ENCODE assay signal across 8 cellular contexts in genomic region chr12:54416908-54417603, GRCh38. TPM values are rescaled to one million over a fixed set of nuclear protein-coding genes. Genes with fewer than 3 reads are reported as not detected.
A peak's percentile ranks its signal among the peaks of the same experiment; 100 is the strongest.
DNase-seq lines count a peak whose midpoint lies in the region; ATAC-seq and TF ChIP-seq lines count a peak whose summit lies in the region.

No MANE protein-coding gene starts in this region.

- H3K27ac ChIP-seq in duodenal mucosa (ENCODE audit: low read depth, low read length) (peak overlapping the region; percentile 18), osteoblast (ENCODE audit: low read depth, low read length) (peak overlapping the region; percentile 90)

- peak overlapping the region in 1 of 2 donors; percentile 57 for H3K9ac ChIP-seq in duodenal mucosa (ENCODE audit: low read depth in 1 of 2, low read length in 2 of 2)

- H2AFZ ChIP-seq in osteoblast (ENCODE audit: low read length) = no peak overlapping the region

- no peak for ATAC-seq in GM18505 (IDR thresholded peaks at IDR 0.05; ENCODE audit: unreplicated experiment)
- ATAC-seq in GM21447 (IDR thresholded peaks at IDR 0.05; ENCODE audit: unreplicated experiment) = no peak
- no peak for ATAC-seq in HG02571 (IDR thresholded peaks at IDR 0.05; ENCODE audit: unreplicated experiment)

- H3K79me2 ChIP-seq in osteoblast (ENCODE audit: insufficient read depth, low read length) = peaks cover 79% of the 10 kb centered on the region

- H3K36me3 ChIP-seq in duodenal mucosa (ENCODE audit: control insufficient read depth in 1 of 2, insufficient read depth in 2 of 2, low read length in 2 of 2) (no peaks in the 10 kb centered on the region), osteoblast (ENCODE audit: insufficient read depth, low read length) (peaks cover 6% of the 10 kb centered on the region)

- DNase-seq in CD14-positive monocyte (ENCODE audit: low spot score) (no peak), OCI-M1 (lab: John Stamatoyannopoulos, UW) (peak; percentile 53), osteoblast (ENCODE audit: insufficient read length, low spot score, missing footprints) (no peak), foreskin melanocyte (no peak)

- H3K4me1 ChIP-seq in duodenal mucosa (ENCODE audit: control insufficient read depth in 1 of 2, insufficient read depth in 2 of 2, low read length in 2 of 2) (peaks cover 26 to 33% of the 10 kb centered on the region in 2 donors), osteoblast (ENCODE audit: insufficient read depth, low read length) (peaks cover 76% of the 10 kb centered on the region)

- no peak for TF ChIP-seq CTCF in CD14-positive monocyte (IDR thresholded peaks at IDR 0.05)
- TF ChIP-seq CTCF in osteoblast (IDR thresholded peaks at IDR 0.05; ENCODE audit: extremely low read depth, low read depth, low read length) = no peak

- TF ChIP-seq POLR2A in GM18505 (IDR thresholded peaks at IDR 0.05; ENCODE audit: borderline replicate concordance, extremely low read depth, insufficient read depth, insufficient read length) = no peak

- peaks cover 43% of the 10 kb centered on the region for H4K20me1 ChIP-seq in osteoblast (ENCODE audit: insufficient read depth, low read length)

- H3K4me3 ChIP-seq in duodenal mucosa (ENCODE audit: low read depth in 1 of 2, low read length in 2 of 2) (peak overlapping the region; percentile 59 to 70), osteoblast (ENCODE audit: insufficient read depth, low read length) (peak overlapping the region; percentile 80)

- peaks cover 0 to 3% (median 0%) of the 10 kb centered on the region in 7 donors for H3K9me3 Mint-ChIP-seq in CD14-positive monocyte

- peaks cover 0 to 4% (median 4%) of the 10 kb centered on the region in 3 donors for H3K27me3 Mint-ChIP-seq in CD14-positive monocyte (ENCODE audit: low read depth in 3 of 3)

- H3K4me1 Mint-ChIP-seq in CD14-positive monocyte = peaks cover 76% of the 10 kb centered on the region

- intact Hi-C loops in CD14-positive monocyte (cut with micrococcal nuclease) = no loop called here

- peak overlapping the region; percentile 85 for H3K4me2 ChIP-seq in osteoblast (ENCODE audit: insufficient read depth, low read length)

- H3K36me3 Mint-ChIP-seq in CD14-positive monocyte = peaks cover 14 to 18% of the 10 kb centered on the region in 2 donors

- H3K4me3 Mint-ChIP-seq in CD14-positive monocyte = peak overlapping the region; percentile 100

- H3K27me3 ChIP-seq in duodenal mucosa (ENCODE audit: control insufficient read depth in 1 of 2, insufficient read depth in 2 of 2, low read length in 2 of 2) = peaks cover 14 to 27% of the 10 kb centered on the region in 2 donors
- H3K27me3 ChIP-seq in osteoblast (ENCODE audit: insufficient read depth, low read length) = no peaks in the 10 kb centered on the region

- H3K27ac Mint-ChIP-seq in CD14-positive monocyte = peak overlapping the region; percentile 88 to 99 (median 99)

- H3K9me3 ChIP-seq in duodenal mucosa (ENCODE audit: control insufficient read depth in 1 of 2, low read length in 2 of 2) (no peaks in the 10 kb centered on the region), osteoblast (ENCODE audit: low read depth, low read length) (no peaks in the 10 kb centered on the region)

RNA-seq across cellular contexts. Expression of gene ITGA5, which starts 2.0 kb away (rescaled TPM):
- 10 to 100 TPM; 85.5 to 99.4 TPM for polyA plus RNA-seq in CD14-positive monocyte
- 336 and 401 TPM in 2 replicates for total RNA-seq in osteoblast

RNA-seq across cellular contexts. Expression of gene ZNF385A, which starts 32.5 kb away (rescaled TPM):
- polyA plus RNA-seq in CD14-positive monocyte = 10 to 100 TPM; 53.9 to 78.3 TPM
- total RNA-seq in osteoblast = 0.72 and 0.88 TPM in 2 replicates

RNA-seq across cellular contexts. Expression of gene GPR84, which starts 52.8 kb away (rescaled TPM):
- polyA plus RNA-seq in CD14-positive monocyte = 1 to 10 TPM; 2.4 to 5.6 TPM
- 0.36 TPM in 1 of 2 replicates, not detected in the other for total RNA-seq in osteoblast

RNA-seq across cellular contexts. Expression of gene GTSF1, which starts 56.3 kb away (rescaled TPM):
- polyA plus RNA-seq in CD14-positive monocyte = 1 to 10 TPM; 3.1 to 5.8 TPM
- not detected in 2 replicates for total RNA-seq in osteoblast
